In the genomic region with DNA sequence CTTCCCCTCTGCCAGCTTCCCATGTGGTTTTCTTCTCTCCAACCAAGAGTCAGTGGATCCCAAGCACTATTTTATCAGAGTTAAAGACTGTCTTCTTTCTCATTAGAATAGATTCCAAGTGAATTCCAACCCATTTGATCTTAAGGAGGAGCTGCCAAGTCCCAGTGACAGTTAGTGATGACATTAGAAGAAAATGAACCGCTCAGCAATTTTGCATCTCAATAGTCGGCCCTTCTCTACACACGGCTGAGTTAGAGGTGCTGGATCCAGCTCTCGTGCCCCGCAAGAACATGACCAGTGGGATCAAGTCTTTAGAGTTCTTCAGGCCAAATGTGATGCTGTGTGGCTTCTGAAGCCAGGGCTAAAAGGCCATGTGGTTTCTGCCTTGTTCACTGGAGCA, we compare ENCODE assay signal across 8 cellular contexts.
"Had no signal": no experiment of that assay in that cellular context is flagged by ENCODE, and none has a peak within 500 bp of the region (broad histone marks: within the 10 kb centered on the region; RNA-seq: fewer than 3 reads in every experiment).

No MANE protein-coding gene starts in this region.

- H2AFZ ChIP-seq: GM23338 had no signal

- H3K27ac Mint-ChIP-seq: GM23338, H9 had no signal

- ATAC-seq: GM23338, K562 had no signal

- H3K4me3 ChIP-seq: GM23338, K562 had no signal

- H3K9me3 Mint-ChIP-seq: GM23338, H9 had no signal

- DNase-seq: H9, HCEC 1CT, KG1 had no signal

- H3K4me2 ChIP-seq: GM23338 had no signal

- FAIRE-seq: H1, H54, HTR-8/SVneo, K562 had no signal

- H3K4me3 Mint-ChIP-seq: GM23338, H9 had no signal
